Comparison of ENCODE assay signal across 13 cellular contexts in genomic region chr15:48806151-48806550, GRCh38. TPM values are rescaled to one million over a fixed set of nuclear protein-coding genes. Genes with fewer than 3 reads are reported as not detected.
DNase-seq lines count a peak whose midpoint lies in the region.
"Had no signal": no experiment of that assay in that cellular context is flagged by ENCODE, and none has a peak within 500 bp of the region (broad histone marks: within the 10 kb centered on the region; RNA-seq: fewer than 3 reads in every experiment).

No MANE protein-coding gene starts in this region.

- H3K4ac ChIP-seq in mesenchymal stem cell (ENCODE audit: low read depth in 1 of 2, low read length in 2 of 2), result peak overlapping the region in 1 of 2 experiments; percentile 31

- H2AK5ac ChIP-seq in mesenchymal stem cell (ENCODE audit: low read length, severe bottlenecking), result no peak overlapping the region

- H3K4me3 Mint-ChIP-seq in CD8-positive, alpha-beta memory T cell, result no peak overlapping the region
- H3K4me3 Mint-ChIP-seq: activated T-helper 17 cell treated with anti-CD3 and anti-CD28 coated beads, Interleukin-2, amount 50 U/mL, for 72 hours had no signal

- H3K23ac ChIP-seq in mesenchymal stem cell (ENCODE audit: low read length in 2 of 2), result no peak overlapping the region

- H3K4me3 ChIP-seq in mesenchymal stem cell (ENCODE audit: insufficient read depth in 1 of 2, low read depth in 1 of 2, low read length in 2 of 2), result no peak overlapping the region
- H3K4me3 ChIP-seq in CD8-positive, alpha-beta memory T cell (ENCODE audit: low read length), result no peak overlapping the region
- H3K4me3 ChIP-seq: cardiac muscle cell, testis had no signal

- no peak overlapping the region for H2BK120ac ChIP-seq in mesenchymal stem cell (ENCODE audit: low read depth, low read length)

- no peaks in the 10 kb centered on the region for H3K27me3 Mint-ChIP-seq in CD8-positive, alpha-beta memory T cell
- H3K27me3 Mint-ChIP-seq: activated T-helper 17 cell treated with anti-CD3 and anti-CD28 coated beads, Interleukin-2, amount 50 U/mL, for 72 hours had no signal

- H3K14ac ChIP-seq in mesenchymal stem cell (ENCODE audit: low read length in 2 of 2), result no peak overlapping the region

- H3K4me1 Mint-ChIP-seq in CD8-positive, alpha-beta memory T cell, result peaks cover 15 to 44% (median 27%) of the 10 kb centered on the region in 3 donors

- H3K9ac ChIP-seq in mesenchymal stem cell (ENCODE audit: low read length), result no peak overlapping the region

- no peaks in the 10 kb centered on the region for H3K4me1 ChIP-seq in mesenchymal stem cell (ENCODE audit: control insufficient read depth, insufficient read depth, low read depth, low read length)
- peaks cover 14% of the 10 kb centered on the region for H3K4me1 ChIP-seq in CD8-positive, alpha-beta memory T cell (ENCODE audit: insufficient read depth, low read length)
- H3K4me1 ChIP-seq: testis had no signal

- peak overlapping the region in 2 of 8 donors; percentile 7 to 31 for H3K27ac Mint-ChIP-seq in CD8-positive, alpha-beta memory T cell
- H3K27ac Mint-ChIP-seq: activated T-helper 17 cell treated with anti-CD3 and anti-CD28 coated beads, Interleukin-2, amount 50 U/mL, for 72 hours had no signal

- peaks cover 0 to 3% of the 10 kb centered on the region in 2 experiments for H3K36me3 ChIP-seq in mesenchymal stem cell (ENCODE audit: control insufficient read depth in 1 of 2, insufficient read depth in 2 of 2, low read depth in 1 of 2, low read length in 2 of 2)
- no peaks in the 10 kb centered on the region for H3K36me3 ChIP-seq in CD8-positive, alpha-beta memory T cell (ENCODE audit: insufficient read depth, low read length)
- H3K36me3 ChIP-seq: cardiac muscle cell had no signal

- POLR2A ChIA-PET in CD8-positive, alpha-beta memory T cell (lab: Charles Lee), result no interaction called here

- H3K9me3 Mint-ChIP-seq in CD8-positive, alpha-beta memory T cell, result no peaks in the 10 kb centered on the region
- H3K9me3 Mint-ChIP-seq: activated T-helper 17 cell treated with anti-CD3 and anti-CD28 coated beads, Interleukin-2, amount 50 U/mL, for 72 hours had no signal

- CTCF ChIA-PET in CD8-positive, alpha-beta memory T cell (lab: Charles Lee), result no interaction called here

- peak overlapping the region; percentile 6 to 85 for H3K18ac ChIP-seq in mesenchymal stem cell (ENCODE audit: low read depth in 1 of 2, low read length in 2 of 2)

- H2BK15ac ChIP-seq in mesenchymal stem cell (ENCODE audit: low read depth, poor library complexity, severe bottlenecking), result no peak overlapping the region

- peaks cover 19% of the 10 kb centered on the region for H3K79me1 ChIP-seq in mesenchymal stem cell (replicated peaks; ENCODE audit: low read length, poor library complexity, severe bottlenecking)

- DNase-seq in GM03348 (ENCODE audit: low spot score) (peak; percentile 12), NAMALWA (ENCODE audit: low spot score) (peak; percentile 15), UCSD-AML1 (lab: John Stamatoyannopoulos, UW; ENCODE audit: unreplicated experiment) (peak; percentile 16), mesenchymal stem cell (peak; percentile 57), middle frontal gyrus (ENCODE audit: extremely low spot score, low spot score) (no peak), T1000 (lab: John Stamatoyannopoulos, UW) (no peak)
- DNase-seq in CD8-positive, alpha-beta memory T cell, result no peak
- DNase-seq: activated CD4-positive, alpha-beta T cell treated with anti-CD3 and anti-CD28 coated beads for 1 hour; Kasumi-1; NCI-H774; testis had no signal

- no peak overlapping the region for H2BK12ac ChIP-seq in mesenchymal stem cell (ENCODE audit: low read length in 2 of 2)

- H3K36me3 Mint-ChIP-seq in CD8-positive, alpha-beta memory T cell, result peaks cover 0 to 18% (median 6%) of the 10 kb centered on the region in 3 donors

- H2AFZ ChIP-seq in mesenchymal stem cell (ENCODE audit: low read depth, low read length), result no peak overlapping the region

- no peak overlapping the region for H4K91ac ChIP-seq in mesenchymal stem cell (ENCODE audit: low read length)

- no peak overlapping the region for H3K27ac ChIP-seq in mesenchymal stem cell (ENCODE audit: low read length, poor library complexity, severe bottlenecking)
- H3K27ac ChIP-seq in CD8-positive, alpha-beta memory T cell (ENCODE audit: low read depth, low read length), result no peak overlapping the region
- H3K27ac ChIP-seq: cardiac muscle cell, testis had no signal

- H2BK5ac ChIP-seq in mesenchymal stem cell (ENCODE audit: low read depth, low read length, poor library complexity, severe bottlenecking), result no peak overlapping the region

- H3K27me3 ChIP-seq in mesenchymal stem cell (ENCODE audit: control insufficient read depth in 1 of 2, insufficient read depth in 1 of 2, low read length in 2 of 2), result no peaks in the 10 kb centered on the region
- H3K27me3 ChIP-seq in CD8-positive, alpha-beta memory T cell (ENCODE audit: insufficient read depth, low read length, poor library complexity, severe bottlenecking), result no peaks in the 10 kb centered on the region
- H3K27me3 ChIP-seq: cardiac muscle cell, testis had no signal

- WGBS in mesenchymal stem cell, result 4% methylated on average over 2 of the region's 2 CpGs

- H3K4me2 ChIP-seq in mesenchymal stem cell (ENCODE audit: low read length, poor library complexity, severe bottlenecking), result no peak overlapping the region

- H4K8ac ChIP-seq in mesenchymal stem cell (ENCODE audit: low read length), result peak overlapping the region; percentile 84

- no peaks in the 10 kb centered on the region for H3K9me3 ChIP-seq in mesenchymal stem cell (ENCODE audit: control insufficient read depth, low read length)
- H3K9me3 ChIP-seq in CD8-positive, alpha-beta memory T cell (ENCODE audit: low read length), result no peaks in the 10 kb centered on the region
- H3K9me3 ChIP-seq: testis had no signal

RNA-seq across cellular contexts. Expression of gene CEP152, which starts 4.7 kb away (rescaled TPM):
- polyA plus RNA-seq in mesenchymal stem cell (2013, experiment 1 of 2), result 2.8 TPM
- polyA plus RNA-seq in mesenchymal stem cell (2013, experiment 2 of 2), result 2.5 TPM
- total RNA-seq in CD8-positive, alpha-beta memory T cell, result 10 to 100 TPM; 19.7 to 20.7 TPM
- polyA plus RNA-seq in CD8-positive, alpha-beta memory T cell, result 6.5 TPM

Comparison
In these comparisons a context has a peak if more than half of its experiments do, and no peak if none do; other contexts are left out.
1. DNase-seq: peak in GM03348 (single experiment), NAMALWA (single experiment), UCSD-AML1 (single experiment) and mesenchymal stem cell (single experiment); none in middle frontal gyrus (single experiment), T1000 (single experiment) and CD8-positive, alpha-beta memory T cell (0 of 5).